ENCODE assay signal across 8 cellular contexts in genomic region chr16:30697264-30698138, GRCh38. TPM values are rescaled to one million over a fixed set of nuclear protein-coding genes. Genes with fewer than 3 reads are reported as not detected.
DNase-seq lines count a peak whose midpoint lies in the region; ATAC-seq and TF ChIP-seq lines count a peak whose summit lies in the region.

No MANE protein-coding gene starts in this region.

- H3K9me3 Mint-ChIP-seq in nephron: no peaks in the 10 kb centered on the region

- H3K27me3 Mint-ChIP-seq in nephron (ENCODE audit: low read depth): no peaks in the 10 kb centered on the region

- peaks cover 16% of the 10 kb centered on the region for H3K4me1 Mint-ChIP-seq in nephron

- peaks cover 17% of the 10 kb centered on the region for H3K36me3 Mint-ChIP-seq in nephron (ENCODE audit: low read depth)

- TF ChIP-seq CTCF in nephron (IDR thresholded peaks at IDR 0.05; ENCODE audit: unreplicated experiment in 3 of 3): no peak

- peak overlapping the region; percentile 96 to 100 (median 99) for H3K4me3 Mint-ChIP-seq in nephron

- ATAC-seq in GM19025 (IDR thresholded peaks at IDR 0.05; ENCODE audit: low read depth, unreplicated experiment) (peak; percentile 80), HG03520 (IDR thresholded peaks at IDR 0.05; ENCODE audit: unreplicated experiment) (peak; percentile 78), esophagus mucosa (peak; percentile 94)

- in situ Hi-C loops in Caki2 (cut with HindIII; ENCODE audit: low pct_unique_long_range_greater_than_20kb, low sequenced_read_pairs): no loop called here

- intact Hi-C loops in posterior vena cava (cut with DNase I): no loop called here

- DNase-seq in Caki2 (ENCODE audit: low read depth) (peak; percentile 14), SKM-1 (lab: John Stamatoyannopoulos, UW; ENCODE audit: unreplicated experiment) (peak; percentile 96), T1000 (lab: John Stamatoyannopoulos, UW) (no peak), posterior vena cava (ENCODE audit: low spot score) (no peak)

- peak overlapping the region; percentile 100 for H3K27ac Mint-ChIP-seq in nephron

RNA-seq across cellular contexts. Expression of gene SRCAP, which starts 1.5 kb away (rescaled TPM):
- total RNA-seq in Caki2 (2014; rRNA removed; shearing (Covaris generic); ENCODE audit: low replicate concordance): 9.4 and 19.0 TPM in 2 replicates
- total RNA-seq in esophagus mucosa: 29.5 TPM
- 10 to 100 TPM; 41.4 to 44.9 TPM for total RNA-seq in posterior vena cava

RNA-seq across cellular contexts. Expression of gene FBRS, which starts 39.3 kb away (rescaled TPM):
- total RNA-seq in Caki2 (2014; rRNA removed; shearing (Covaris generic); ENCODE audit: low replicate concordance): 18.2 and 19.7 TPM in 2 replicates
- total RNA-seq in esophagus mucosa (42.4 TPM), posterior vena cava (10 to 100 TPM; 42.3 to 42.5 TPM)

RNA-seq across cellular contexts. Expression of gene PRR14, which starts 46.7 kb away (rescaled TPM):
- total RNA-seq in Caki2 (2014; rRNA removed; shearing (Covaris generic); ENCODE audit: low replicate concordance): 7.0 and 8.8 TPM in 2 replicates
- total RNA-seq in esophagus mucosa (27.0 TPM), posterior vena cava (10 to 100 TPM; 34.5 to 38.5 TPM)

RNA-seq across cellular contexts. Expression of gene PHKG2, which starts 50.7 kb away (rescaled TPM):
- 32.0 and 53.5 TPM in 2 replicates for total RNA-seq in Caki2 (2014; rRNA removed; shearing (Covaris generic); ENCODE audit: low replicate concordance)
- total RNA-seq in esophagus mucosa (16.9 TPM), posterior vena cava (10 to 100 TPM; 13.0 to 13.9 TPM)

Comparison
In these comparisons a context has a peak if more than half of its experiments do, and no peak if none do; other contexts are left out.
1. DNase-seq: peak in Caki2 (single experiment) and SKM-1 (single experiment); none in T1000 (single experiment) and posterior vena cava (single experiment).
2. Peak in every context shown above with its lines, with median percentiles within 50 percentile points of each other: ATAC-seq.